25 cellular contexts compared by ENCODE assay signal in genomic region chr6:28888097-28888496, GRCh38.
"Had no signal": no experiment of that assay in that cellular context is flagged by ENCODE, and none has a peak within 500 bp of the region (broad histone marks: within the 10 kb centered on the region; RNA-seq: fewer than 3 reads in every experiment).

No MANE protein-coding gene starts in this region.

- DNase-seq: naive thymus-derived CD8-positive, alpha-beta T cell; nephron progenitor cell; nucleus accumbens; pancreas; psoas muscle; right cardiac atrium; small intestine; stimulated activated CD4-positive, alpha-beta T cell treated with anti-CD3 and anti-CD28 coated beads, Interleukin-15, amount 100 ng/mL, for 24 hours; stimulated activated CD4-positive, alpha-beta T cell treated with anti-CD3 and anti-CD28 coated beads, Interleukin-2, amount 100 ng/mL, for 24 hours; stimulated activated CD4-positive, alpha-beta T cell treated with anti-CD3 and anti-CD28 coated beads, Interleukin-2, amount 100 ng/mL, for 48 hours; stimulated activated CD4-positive, alpha-beta T cell treated with anti-CD3 and anti-CD28 coated beads, Interleukin-4, amount 100 ng/mL, for 24 hours; stimulated activated naive B cell treated with anti-CD40 and anti-IgM and Interleukin-4, amounts not matched to agents 10 μg/mL and 1 μg/mL and 100 μg/mL, for 72 hours; stimulated activated naive CD4-positive, alpha-beta T cell treated with Interleukin-2 at 50 U/mL for 16 hours; stomach; thyroid gland; trophoblast cell; upper lobe of left lung had no signal

- H3K27ac ChIP-seq: neutrophil, pancreas, psoas muscle, stomach, thoracic aorta, thyroid gland, tibial nerve, upper lobe of left lung, vagina had no signal

- H3K36me3 ChIP-seq: neutrophil, pancreas, stomach, thoracic aorta, thyroid gland, tibial nerve, upper lobe of left lung, vagina had no signal

- FAIRE-seq: pancreas, small intestine, urothelium cell line had no signal

- H3K9me3 ChIP-seq: neutrophil, pancreas, psoas muscle, thoracic aorta, thyroid gland, vagina had no signal

- ATAC-seq: naive thymus-derived CD8-positive, alpha-beta T cell; natural killer cell treated with Interleukin-12 subunit alpha and Interleukin-12 subunit beta and Interleukin-15 and Interleukin-18, amount 100 ng/mL, for 72 hours; pancreas; psoas muscle; right cardiac atrium; sciatic nerve; stimulated activated effector memory CD8-positive, alpha-beta T cell treated with anti-CD3 and anti-CD28 coated beads, Interleukin-12 subunit alpha, Interleukin-12 subunit beta, amount 100 ng/mL, for 72 hours; stimulated activated naive B cell treated with anti-CD40 and anti-IgM and Interleukin-4, amounts not matched to agents 10 μg/mL and 1 μg/mL and 100 μg/mL, for 72 hours had no signal

- H3K27me3 ChIP-seq: pancreas, thyroid gland, upper lobe of left lung, vagina had no signal

- H3K4me3 ChIP-seq: pancreas, psoas muscle, stomach, thoracic aorta, thyroid gland, tibial nerve, upper lobe of left lung, vagina had no signal

- H3K4me1 ChIP-seq: pancreas, psoas muscle, thyroid gland, tibial nerve, vagina had no signal
